Comparison of ENCODE assay signal across 10 cellular contexts in the genomic region with DNA sequence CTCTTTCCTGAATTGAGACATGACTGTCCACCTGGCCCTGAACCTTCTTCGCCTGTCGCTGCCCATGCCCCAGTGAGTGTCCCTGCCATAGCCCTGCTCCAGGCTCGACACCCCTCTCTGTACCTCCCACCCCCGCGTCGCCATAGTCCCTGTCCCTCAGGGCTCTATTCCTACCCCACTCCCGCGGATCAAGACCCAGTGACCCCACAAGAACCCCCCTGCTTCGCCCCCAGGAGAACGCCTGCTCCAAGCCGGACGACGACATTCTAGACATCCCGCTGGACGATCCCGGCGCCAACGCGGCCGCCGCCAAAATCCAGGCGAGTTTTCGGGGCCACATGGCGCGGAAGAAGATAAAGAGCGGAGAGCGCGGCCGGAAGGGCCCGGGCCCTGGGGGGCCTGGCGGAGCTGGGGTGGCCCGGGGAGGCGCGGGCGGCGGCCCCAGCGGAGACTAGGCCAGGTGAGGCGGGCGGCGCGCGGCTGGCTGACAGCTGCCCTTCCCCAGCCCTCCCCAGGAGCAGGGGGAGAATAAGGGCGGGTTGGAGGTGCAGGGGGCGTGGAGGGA. TPM values are rescaled to one million over a fixed set of nuclear protein-coding genes. Genes with fewer than 3 reads are reported as not detected.
DNase-seq lines count a peak whose midpoint lies in the region; ATAC-seq and TF ChIP-seq lines count a peak whose summit lies in the region.
"Had no signal": no experiment of that assay in that cellular context is flagged by ENCODE, and none has a peak within 500 bp of the region (broad histone marks: within the 10 kb centered on the region; RNA-seq: fewer than 3 reads in every experiment).

No MANE protein-coding gene starts in this region.

- no peaks in the 10 kb centered on the region for H3K9me3 ChIP-seq in smooth muscle cell (replicated peaks; ENCODE audit: low read depth)
- H3K9me3 ChIP-seq: heart right ventricle, sigmoid colon had no signal

- peak overlapping the region; percentile 87 for H3K4me3 ChIP-seq in iPS-11a (ENCODE audit: low read depth, low read length)
- peak overlapping the region; percentile 61 for H3K4me3 ChIP-seq in smooth muscle cell

- H2AFZ ChIP-seq in smooth muscle cell (ENCODE audit: low read depth), result no peak overlapping the region

- TF ChIP-seq CTCF in smooth muscle cell (IDR thresholded peaks at IDR 0.05; ENCODE audit: borderline replicate concordance, insufficient read depth, poor library complexity, severe bottlenecking), result no peak

- no peaks in the 10 kb centered on the region for H3K9me3 Mint-ChIP-seq in T-helper 1 cell treated with Interleukin-12 subunit alpha and Interleukin-12 subunit beta and Interleukin-4 antibody, amounts not matched to agents 30 μg/mL and 1 μg/mL, for 36 hours
- no peaks in the 10 kb centered on the region for H3K9me3 Mint-ChIP-seq in activated CD8-positive, alpha-beta T cell treated with anti-CD3 and anti-CD28 coated beads, Interleukin-2, amount 10 ng/mL, durations not matched to agents 7 days and 5 days (ENCODE audit: insufficient read depth)

- no peaks in the 10 kb centered on the region for H3K36me3 ChIP-seq in smooth muscle cell (ENCODE audit: low read depth)
- H3K36me3 ChIP-seq: heart right ventricle, sigmoid colon had no signal

- no peak for ATAC-seq in activated CD8-positive, alpha-beta T cell treated with anti-CD3 and anti-CD28 coated beads, Interleukin-2, amount 10 ng/mL, durations not matched to agents 7 days and 5 days

- no peaks in the 10 kb centered on the region for H4K20me1 ChIP-seq in smooth muscle cell (ENCODE audit: low read depth)

- peaks cover 100% of the 10 kb centered on the region for H3K27me3 ChIP-seq in smooth muscle cell (ENCODE audit: low read depth)

- POLR2A ChIA-PET in activated CD8-positive, alpha-beta T cell treated with anti-CD3 and anti-CD28 coated beads, Interleukin-2, amount 10 ng/mL, durations not matched to agents 7 days and 5 days (lab: Charles Lee), result no interaction called here

- H3K27me3 Mint-ChIP-seq in T-helper 1 cell treated with Interleukin-12 subunit alpha and Interleukin-12 subunit beta and Interleukin-4 antibody, amounts not matched to agents 30 μg/mL and 1 μg/mL, for 36 hours (ENCODE audit: low read depth), result peaks cover 42% of the 10 kb centered on the region
- H3K27me3 Mint-ChIP-seq in activated CD8-positive, alpha-beta T cell treated with anti-CD3 and anti-CD28 coated beads, Interleukin-2, amount 10 ng/mL, durations not matched to agents 7 days and 5 days (ENCODE audit: low read depth), result peaks cover 30% of the 10 kb centered on the region

- DNase-seq in T-helper 1 cell (no peak), smooth muscle cell (lab: John Stamatoyannopoulos, UW; ENCODE audit: unreplicated experiment) (no peak), mucosa of gallbladder (ENCODE audit: low spot score) (no peak), epidermal melanocyte (ENCODE audit: insufficient read length, low spot score) (no peak), DMS53 treated with DMSO at 0.1 percent for 48 hours (lab: John Stamatoyannopoulos, UW; ENCODE audit: unreplicated experiment) (no peak)
- no peak for DNase-seq in activated CD8-positive, alpha-beta T cell treated with anti-CD3 and anti-CD28 coated beads, Interleukin-2, amount 10 ng/mL, durations not matched to agents 7 days and 5 days
- DNase-seq: heart right ventricle, sigmoid colon had no signal

- CTCF ChIA-PET in activated CD8-positive, alpha-beta T cell treated with anti-CD3 and anti-CD28 coated beads, Interleukin-2, amount 10 ng/mL, durations not matched to agents 7 days and 5 days (lab: Charles Lee), result interaction anchor here (1.0 to 5.5 kb wide), 11 partner anchors 13 to 396 kb away, joined by 3 to 89 read pairs (median 13); partner anchors contain the start of genes ESAM, MSANTD2, SIAE and SPA17

- peak overlapping the region; percentile 90 for H3K4me2 ChIP-seq in smooth muscle cell

- no peaks in the 10 kb centered on the region for H3K79me2 ChIP-seq in smooth muscle cell (ENCODE audit: low read depth)

- H3K27ac ChIP-seq in smooth muscle cell (ENCODE audit: low read depth), result no peak overlapping the region
- H3K27ac ChIP-seq: sigmoid colon had no signal

- peak overlapping the region; percentile 58 for H3K4me3 Mint-ChIP-seq in T-helper 1 cell treated with Interleukin-12 subunit alpha and Interleukin-12 subunit beta and Interleukin-4 antibody, amounts not matched to agents 30 μg/mL and 1 μg/mL, for 36 hours
- H3K4me3 Mint-ChIP-seq in activated CD8-positive, alpha-beta T cell treated with anti-CD3 and anti-CD28 coated beads, Interleukin-2, amount 10 ng/mL, durations not matched to agents 7 days and 5 days, result peak overlapping the region; percentile 41

- H3F3A ChIP-seq in smooth muscle cell (ENCODE audit: low read depth), result no peaks in the 10 kb centered on the region

- peaks cover 1% of the 10 kb centered on the region for H3K36me3 Mint-ChIP-seq in T-helper 1 cell treated with Interleukin-12 subunit alpha and Interleukin-12 subunit beta and Interleukin-4 antibody, amounts not matched to agents 30 μg/mL and 1 μg/mL, for 36 hours (ENCODE audit: low read depth)
- H3K36me3 Mint-ChIP-seq in activated CD8-positive, alpha-beta T cell treated with anti-CD3 and anti-CD28 coated beads, Interleukin-2, amount 10 ng/mL, durations not matched to agents 7 days and 5 days (ENCODE audit: low read depth), result no peaks in the 10 kb centered on the region

- no peak overlapping the region for H3K27ac Mint-ChIP-seq in T-helper 1 cell treated with Interleukin-12 subunit alpha and Interleukin-12 subunit beta and Interleukin-4 antibody, amounts not matched to agents 30 μg/mL and 1 μg/mL, for 36 hours
- H3K27ac Mint-ChIP-seq in activated CD8-positive, alpha-beta T cell treated with anti-CD3 and anti-CD28 coated beads, Interleukin-2, amount 10 ng/mL, durations not matched to agents 7 days and 5 days, result no peak overlapping the region

- no peak overlapping the region for H3K9ac ChIP-seq in smooth muscle cell (ENCODE audit: low read depth)

- peaks cover 22% of the 10 kb centered on the region for H3K4me1 Mint-ChIP-seq in T-helper 1 cell treated with Interleukin-12 subunit alpha and Interleukin-12 subunit beta and Interleukin-4 antibody, amounts not matched to agents 30 μg/mL and 1 μg/mL, for 36 hours (ENCODE audit: low read depth)
- H3K4me1 Mint-ChIP-seq in activated CD8-positive, alpha-beta T cell treated with anti-CD3 and anti-CD28 coated beads, Interleukin-2, amount 10 ng/mL, durations not matched to agents 7 days and 5 days (ENCODE audit: low read depth), result peaks cover 31% of the 10 kb centered on the region

- WGBS in smooth muscle cell (ENCODE audit: low lambda C conversion rate), result 3% methylated on average over 27 of the region's 44 CpGs

- peaks cover 21% of the 10 kb centered on the region for H3K4me1 ChIP-seq in smooth muscle cell (ENCODE audit: low read depth)

RNA-seq across cellular contexts. Expression of gene NRGN, which starts 5.6 kb away (rescaled TPM):
- 1 to 10 TPM; 5.7 to 6.1 TPM for total RNA-seq in activated CD8-positive, alpha-beta T cell treated with anti-CD3 and anti-CD28 coated beads, Interleukin-2, amount 10 ng/mL, durations not matched to agents 7 days and 5 days
- total RNA-seq in smooth muscle cell (1.2 TPM in 1 of 2 replicates, not detected in the other), mucosa of gallbladder (6.1 TPM)
- polyA plus RNA-seq in smooth muscle cell, result 2.0 and 2.8 TPM in 2 replicates

RNA-seq across cellular contexts. Expression of gene VSIG2, which starts 6.7 kb away (rescaled TPM):
- not detected for total RNA-seq in activated CD8-positive, alpha-beta T cell treated with anti-CD3 and anti-CD28 coated beads, Interleukin-2, amount 10 ng/mL, durations not matched to agents 7 days and 5 days
- not detected in 2 replicates for total RNA-seq in smooth muscle cell
- polyA plus RNA-seq in smooth muscle cell, result not detected in 2 replicates
- 24.3 TPM for total RNA-seq in mucosa of gallbladder

RNA-seq across cellular contexts. Expression of gene ESAM, which starts 16.7 kb away (rescaled TPM):
- under 1 TPM; 0.50 to 0.55 TPM for total RNA-seq in activated CD8-positive, alpha-beta T cell treated with anti-CD3 and anti-CD28 coated beads, Interleukin-2, amount 10 ng/mL, durations not matched to agents 7 days and 5 days
- total RNA-seq in smooth muscle cell (0.31 and 0.76 TPM in 2 replicates), mucosa of gallbladder (22.0 TPM)
- polyA plus RNA-seq in smooth muscle cell, result 0.94 and 1.5 TPM in 2 replicates

RNA-seq across cellular contexts. Expression of gene MSANTD2, which starts 54.9 kb away (rescaled TPM):
- total RNA-seq in activated CD8-positive, alpha-beta T cell treated with anti-CD3 and anti-CD28 coated beads, Interleukin-2, amount 10 ng/mL, durations not matched to agents 7 days and 5 days, result 10 to 100 TPM in 1 of 2 experiments, 1 to 10 TPM in 1; 9.1 to 10.2 TPM
- 18.8 and 25.3 TPM in 2 replicates for total RNA-seq in smooth muscle cell
- polyA plus RNA-seq in smooth muscle cell, result 11.4 and 13.6 TPM in 2 replicates
- total RNA-seq in mucosa of gallbladder, result 12.1 TPM

Comparison
In these comparisons a context has a peak if more than half of its experiments do, and no peak if none do; other contexts are left out.
1. RNA of gene VSIG2, which starts 6.7 kb away (total RNA-seq): 24.3 TPM in mucosa of gallbladder (single experiment); not detected in activated CD8-positive, alpha-beta T cell treated with anti-CD3 and anti-CD28 coated beads, Interleukin-2, amount 10 ng/mL, durations not matched to agents 7 days and 5 days and not detected in smooth muscle cell; every median in the first group is over 10 times any median in the second.
2. RNA of gene ESAM, which starts 16.7 kb away (total RNA-seq): 22.0 TPM in mucosa of gallbladder (single experiment); 0.50 to 0.55 TPM in activated CD8-positive, alpha-beta T cell treated with anti-CD3 and anti-CD28 coated beads, Interleukin-2, amount 10 ng/mL, durations not matched to agents 7 days and 5 days and 0.31 to 0.76 TPM in smooth muscle cell; every median in the first group is over 10 times any median in the second.